ENCODE assay signal across 1 cellular context in the genomic region with DNA sequence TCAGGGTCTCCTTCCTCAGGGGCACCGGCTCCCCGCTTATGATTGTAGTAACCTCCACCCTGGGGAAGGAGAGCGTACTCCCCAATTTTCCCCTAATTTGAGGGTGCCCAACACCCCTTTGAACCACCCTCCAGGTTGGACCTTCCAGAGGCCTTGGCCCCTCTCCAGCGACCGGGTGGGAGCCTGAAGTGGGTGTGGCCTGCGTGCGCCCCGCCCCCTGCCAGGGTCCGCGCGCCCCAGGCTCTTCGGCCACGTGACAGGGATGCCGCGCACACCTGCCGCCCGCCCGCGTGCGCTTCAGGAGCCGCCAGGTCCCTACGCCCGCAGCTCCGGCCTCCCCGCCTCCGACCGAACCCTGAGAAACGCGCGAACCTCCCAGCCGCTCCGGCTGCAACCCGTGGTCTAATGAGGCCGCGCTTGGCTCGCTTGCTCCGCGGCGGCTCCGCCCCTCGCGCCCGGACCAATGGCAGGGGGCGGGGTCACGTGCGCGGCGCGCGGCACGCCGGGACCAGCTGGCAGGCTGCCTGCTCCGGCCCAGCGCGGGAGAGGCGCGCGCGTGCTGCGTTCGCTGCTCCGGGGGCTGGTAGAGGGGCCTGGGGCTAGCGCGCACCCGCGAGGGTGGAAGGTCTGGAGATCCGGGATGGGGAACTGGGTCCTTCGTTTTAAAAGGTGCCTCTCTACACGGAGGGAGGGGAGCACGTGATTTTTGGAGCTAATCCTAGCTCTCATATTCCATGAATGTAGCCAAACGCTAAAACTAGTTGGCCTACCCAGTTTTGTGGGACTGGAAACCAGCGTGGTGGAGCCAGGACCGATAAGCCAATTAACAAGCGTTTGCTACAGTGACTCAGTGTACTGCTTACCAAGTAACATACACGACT.
A peak's percentile ranks its signal among the peaks of the same experiment; 100 is the strongest.
TF ChIP-seq lines count a peak whose summit lies in the region.

A gene (minus strand): TSS at position 404 of the 881 bp plus-strand sequence. CDS start 618 bp downstream, outside the sequence.

TF ChIP-seq in K562, 482 proteins besides CTCF, POLR2A, EP300 and RAD21 (continued from another document and continues in another):
- TF ChIP-seq, protein P1, sequence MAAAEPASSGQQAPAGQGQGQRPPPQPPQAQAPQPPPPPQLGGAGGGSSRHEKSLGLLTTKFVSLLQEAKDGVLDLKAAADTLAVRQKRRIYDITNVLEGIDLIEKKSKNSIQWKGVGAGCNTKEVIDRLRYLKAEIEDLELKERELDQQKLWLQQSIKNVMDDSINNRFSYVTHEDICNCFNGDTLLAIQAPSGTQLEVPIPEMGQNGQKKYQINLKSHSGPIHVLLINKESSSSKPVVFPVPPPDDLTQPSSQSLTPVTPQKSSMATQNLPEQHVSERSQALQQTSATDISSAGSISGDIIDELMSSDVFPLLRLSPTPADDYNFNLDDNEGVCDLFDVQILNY (CRISPR knock-in tag; IDR thresholded peaks at IDR 0.05), result 0 out of 2 replicates have a peak, but pooled peaks have one; percentile 18
- TF ChIP-seq, protein P2, sequence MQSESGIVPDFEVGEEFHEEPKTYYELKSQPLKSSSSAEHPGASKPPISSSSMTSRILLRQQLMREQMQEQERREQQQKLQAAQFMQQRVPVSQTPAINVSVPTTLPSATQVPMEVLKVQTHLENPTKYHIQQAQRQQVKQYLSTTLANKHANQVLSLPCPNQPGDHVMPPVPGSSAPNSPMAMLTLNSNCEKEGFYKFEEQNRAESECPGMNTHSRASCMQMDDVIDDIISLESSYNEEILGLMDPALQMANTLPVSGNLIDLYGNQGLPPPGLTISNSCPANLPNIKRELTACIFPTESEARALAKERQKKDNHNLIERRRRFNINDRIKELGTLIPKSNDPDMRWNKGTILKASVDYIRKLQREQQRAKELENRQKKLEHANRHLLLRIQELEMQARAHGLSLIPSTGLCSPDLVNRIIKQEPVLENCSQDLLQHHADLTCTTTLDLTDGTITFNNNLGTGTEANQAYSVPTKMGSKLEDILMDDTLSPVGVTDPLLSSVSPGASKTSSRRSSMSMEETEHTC (IDR thresholded peaks at IDR 0.05), result peak; percentile 52; the same call in 1 of the 2 replicates
- TF ChIP-seq SAP30 (IDR thresholded peaks at IDR 0.05; ENCODE audit: borderline replicate concordance, insufficient read depth, low read depth, low read length, poor library complexity, severe bottlenecking) (peak; percentile 68), MBD2 (IDR thresholded peaks at IDR 0.05; ENCODE audit: borderline replicate concordance, low read depth) (no peak), SMAD4 (CRISPR knock-in tag; conservative IDR thresholded peaks at IDR 0.05) (peak; percentile 87), CCNT2 (IDR thresholded peaks at IDR 0.05; ENCODE audit: borderline replicate concordance, extremely low read depth, insufficient read length, low read depth, low read length) (peak; percentile 83), EP400 (IDR thresholded peaks at IDR 0.05) (peak; percentile 70; the same call in 1 of the 2 replicates), CREM (IDR thresholded peaks at IDR 0.05; ENCODE audit: low read depth) (peak; percentile 5; the same call in 1 of the 2 replicates), CHD2 (IDR thresholded peaks at IDR 0.05; ENCODE audit: low read depth, low read length) (no peak), ZNF165 (CRISPR knock-in tag; IDR thresholded peaks at IDR 0.05; ENCODE audit: borderline replicate concordance) (no peak), ATF1 (CRISPR knock-in tag; IDR thresholded peaks at IDR 0.05) (no peak), ATF1 (tag; IDR thresholded peaks at IDR 0.05) (peak; percentile 49), HDAC8 (tag; IDR thresholded peaks at IDR 0.05) (0 out of 2 replicates have a peak, but pooled peaks have one; percentile 73), FIP1L1 (IDR thresholded peaks at IDR 0.05; ENCODE audit: low read depth, low read length, poor library complexity, severe bottlenecking) (peak; percentile 87), HIVEP1 (CRISPR knock-in tag; IDR thresholded peaks at IDR 0.05) (no peak), KAT7 (CRISPR knock-in tag; IDR thresholded peaks at IDR 0.05; ENCODE audit: borderline replicate concordance) (peak; percentile 81; the same call in 1 of the 2 replicates), YY1 (IDR thresholded peaks at IDR 0.05; ENCODE audit: borderline replicate concordance in 1 of 3, control insufficient read depth in 1 of 3, extremely low read depth in 1 of 3, insufficient read depth in 3 of 3, insufficient read length in 1 of 3, insufficient replicate concordance in 2 of 3, low read depth in 1 of 3, low read length in 2 of 3) (peak in 1 of 3 experiments; percentile 61), PRMT5 (CRISPR knock-in tag; IDR thresholded peaks at IDR 0.05) (no peak), ZNF143 (CRISPR knock-in tag; IDR thresholded peaks at IDR 0.05) (peak; percentile 77), POLR3A (IDR thresholded peaks at IDR 0.05; ENCODE audit: borderline replicate concordance, extremely low read depth, insufficient read depth, insufficient read length) (no peak), MIER1 (IDR thresholded peaks at IDR 0.05; ENCODE audit: low read depth) (no peak), PHF8 (IDR thresholded peaks at IDR 0.05; ENCODE audit: borderline replicate concordance, low read length) (peak; percentile 74; the same call in 1 of the 2 replicates), U2AF1 (optimal IDR thresholded peaks at IDR 0.05; ENCODE audit: low read depth, low read length) (peak; percentile 31)
- TF ChIP-seq, protein P3, sequence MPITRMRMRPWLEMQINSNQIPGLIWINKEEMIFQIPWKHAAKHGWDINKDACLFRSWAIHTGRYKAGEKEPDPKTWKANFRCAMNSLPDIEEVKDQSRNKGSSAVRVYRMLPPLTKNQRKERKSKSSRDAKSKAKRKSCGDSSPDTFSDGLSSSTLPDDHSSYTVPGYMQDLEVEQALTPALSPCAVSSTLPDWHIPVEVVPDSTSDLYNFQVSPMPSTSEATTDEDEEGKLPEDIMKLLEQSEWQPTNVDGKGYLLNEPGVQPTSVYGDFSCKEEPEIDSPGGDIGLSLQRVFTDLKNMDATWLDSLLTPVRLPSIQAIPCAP (CRISPR knock-in tag; IDR thresholded peaks at IDR 0.05; ENCODE audit: borderline replicate concordance), result 0 out of 2 replicates have a peak, but pooled peaks have one; percentile 23
- TF ChIP-seq, protein P4, sequence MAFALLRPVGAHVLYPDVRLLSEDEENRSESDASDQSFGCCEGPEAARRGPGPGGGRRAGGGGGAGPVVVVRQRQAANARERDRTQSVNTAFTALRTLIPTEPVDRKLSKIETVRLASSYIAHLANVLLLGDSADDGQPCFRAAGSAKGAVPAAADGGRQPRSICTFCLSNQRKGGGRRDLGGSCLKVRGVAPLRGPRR (CRISPR knock-in tag; IDR thresholded peaks at IDR 0.05), result no peak
- TF ChIP-seq, protein P5, sequence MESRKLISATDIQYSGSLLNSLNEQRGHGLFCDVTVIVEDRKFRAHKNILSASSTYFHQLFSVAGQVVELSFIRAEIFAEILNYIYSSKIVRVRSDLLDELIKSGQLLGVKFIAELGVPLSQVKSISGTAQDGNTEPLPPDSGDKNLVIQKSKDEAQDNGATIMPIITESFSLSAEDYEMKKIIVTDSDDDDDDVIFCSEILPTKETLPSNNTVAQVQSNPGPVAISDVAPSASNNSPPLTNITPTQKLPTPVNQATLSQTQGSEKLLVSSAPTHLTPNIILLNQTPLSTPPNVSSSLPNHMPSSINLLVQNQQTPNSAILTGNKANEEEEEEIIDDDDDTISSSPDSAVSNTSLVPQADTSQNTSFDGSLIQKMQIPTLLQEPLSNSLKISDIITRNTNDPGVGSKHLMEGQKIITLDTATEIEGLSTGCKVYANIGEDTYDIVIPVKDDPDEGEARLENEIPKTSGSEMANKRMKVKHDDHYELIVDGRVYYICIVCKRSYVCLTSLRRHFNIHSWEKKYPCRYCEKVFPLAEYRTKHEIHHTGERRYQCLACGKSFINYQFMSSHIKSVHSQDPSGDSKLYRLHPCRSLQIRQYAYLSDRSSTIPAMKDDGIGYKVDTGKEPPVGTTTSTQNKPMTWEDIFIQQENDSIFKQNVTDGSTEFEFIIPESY (CRISPR knock-in tag; IDR thresholded peaks at IDR 0.05), result peak; percentile 90
- TF ChIP-seq, protein P6, sequence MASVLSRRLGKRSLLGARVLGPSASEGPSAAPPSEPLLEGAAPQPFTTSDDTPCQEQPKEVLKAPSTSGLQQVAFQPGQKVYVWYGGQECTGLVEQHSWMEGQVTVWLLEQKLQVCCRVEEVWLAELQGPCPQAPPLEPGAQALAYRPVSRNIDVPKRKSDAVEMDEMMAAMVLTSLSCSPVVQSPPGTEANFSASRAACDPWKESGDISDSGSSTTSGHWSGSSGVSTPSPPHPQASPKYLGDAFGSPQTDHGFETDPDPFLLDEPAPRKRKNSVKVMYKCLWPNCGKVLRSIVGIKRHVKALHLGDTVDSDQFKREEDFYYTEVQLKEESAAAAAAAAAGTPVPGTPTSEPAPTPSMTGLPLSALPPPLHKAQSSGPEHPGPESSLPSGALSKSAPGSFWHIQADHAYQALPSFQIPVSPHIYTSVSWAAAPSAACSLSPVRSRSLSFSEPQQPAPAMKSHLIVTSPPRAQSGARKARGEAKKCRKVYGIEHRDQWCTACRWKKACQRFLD (CRISPR knock-in tag; IDR thresholded peaks at IDR 0.05), result peak; percentile 89
- TF ChIP-seq, protein P7, sequence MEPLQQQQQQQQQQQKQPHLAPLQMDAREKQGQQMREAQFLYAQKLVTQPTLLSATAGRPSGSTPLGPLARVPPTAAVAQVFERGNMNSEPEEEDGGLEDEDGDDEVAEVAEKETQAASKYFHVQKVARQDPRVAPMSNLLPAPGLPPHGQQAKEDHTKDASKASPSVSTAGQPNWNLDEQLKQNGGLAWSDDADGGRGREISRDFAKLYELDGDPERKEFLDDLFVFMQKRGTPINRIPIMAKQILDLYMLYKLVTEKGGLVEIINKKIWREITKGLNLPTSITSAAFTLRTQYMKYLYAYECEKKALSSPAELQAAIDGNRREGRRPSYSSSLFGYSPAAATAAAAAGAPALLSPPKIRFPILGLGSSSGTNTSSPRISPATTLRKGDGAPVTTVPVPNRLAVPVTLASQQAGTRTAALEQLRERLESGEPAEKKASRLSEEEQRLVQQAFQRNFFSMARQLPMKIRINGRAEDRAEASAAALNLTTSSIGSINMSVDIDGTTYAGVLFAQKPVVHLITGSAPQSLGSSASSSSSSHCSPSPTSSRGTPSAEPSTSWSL (CRISPR knock-in tag; IDR thresholded peaks at IDR 0.05; ENCODE audit: borderline replicate concordance), result no peak
- TF ChIP-seq, protein P8, sequence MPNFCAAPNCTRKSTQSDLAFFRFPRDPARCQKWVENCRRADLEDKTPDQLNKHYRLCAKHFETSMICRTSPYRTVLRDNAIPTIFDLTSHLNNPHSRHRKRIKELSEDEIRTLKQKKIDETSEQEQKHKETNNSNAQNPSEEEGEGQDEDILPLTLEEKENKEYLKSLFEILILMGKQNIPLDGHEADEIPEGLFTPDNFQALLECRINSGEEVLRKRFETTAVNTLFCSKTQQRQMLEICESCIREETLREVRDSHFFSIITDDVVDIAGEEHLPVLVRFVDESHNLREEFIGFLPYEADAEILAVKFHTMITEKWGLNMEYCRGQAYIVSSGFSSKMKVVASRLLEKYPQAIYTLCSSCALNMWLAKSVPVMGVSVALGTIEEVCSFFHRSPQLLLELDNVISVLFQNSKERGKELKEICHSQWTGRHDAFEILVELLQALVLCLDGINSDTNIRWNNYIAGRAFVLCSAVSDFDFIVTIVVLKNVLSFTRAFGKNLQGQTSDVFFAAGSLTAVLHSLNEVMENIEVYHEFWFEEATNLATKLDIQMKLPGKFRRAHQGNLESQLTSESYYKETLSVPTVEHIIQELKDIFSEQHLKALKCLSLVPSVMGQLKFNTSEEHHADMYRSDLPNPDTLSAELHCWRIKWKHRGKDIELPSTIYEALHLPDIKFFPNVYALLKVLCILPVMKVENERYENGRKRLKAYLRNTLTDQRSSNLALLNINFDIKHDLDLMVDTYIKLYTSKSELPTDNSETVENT (CRISPR knock-in tag; IDR thresholded peaks at IDR 0.05), result peak; percentile 51; the same call in 1 of the 2 replicates
- TF ChIP-seq, protein P9, sequence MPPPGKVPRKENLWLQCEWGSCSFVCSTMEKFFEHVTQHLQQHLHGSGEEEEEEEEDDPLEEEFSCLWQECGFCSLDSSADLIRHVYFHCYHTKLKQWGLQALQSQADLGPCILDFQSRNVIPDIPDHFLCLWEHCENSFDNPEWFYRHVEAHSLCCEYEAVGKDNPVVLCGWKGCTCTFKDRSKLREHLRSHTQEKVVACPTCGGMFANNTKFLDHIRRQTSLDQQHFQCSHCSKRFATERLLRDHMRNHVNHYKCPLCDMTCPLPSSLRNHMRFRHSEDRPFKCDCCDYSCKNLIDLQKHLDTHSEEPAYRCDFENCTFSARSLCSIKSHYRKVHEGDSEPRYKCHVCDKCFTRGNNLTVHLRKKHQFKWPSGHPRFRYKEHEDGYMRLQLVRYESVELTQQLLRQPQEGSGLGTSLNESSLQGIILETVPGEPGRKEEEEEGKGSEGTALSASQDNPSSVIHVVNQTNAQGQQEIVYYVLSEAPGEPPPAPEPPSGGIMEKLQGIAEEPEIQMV (tag; conservative IDR thresholded peaks at IDR 0.05; ENCODE audit: low read depth), result no peak
- TF ChIP-seq, protein P10, sequence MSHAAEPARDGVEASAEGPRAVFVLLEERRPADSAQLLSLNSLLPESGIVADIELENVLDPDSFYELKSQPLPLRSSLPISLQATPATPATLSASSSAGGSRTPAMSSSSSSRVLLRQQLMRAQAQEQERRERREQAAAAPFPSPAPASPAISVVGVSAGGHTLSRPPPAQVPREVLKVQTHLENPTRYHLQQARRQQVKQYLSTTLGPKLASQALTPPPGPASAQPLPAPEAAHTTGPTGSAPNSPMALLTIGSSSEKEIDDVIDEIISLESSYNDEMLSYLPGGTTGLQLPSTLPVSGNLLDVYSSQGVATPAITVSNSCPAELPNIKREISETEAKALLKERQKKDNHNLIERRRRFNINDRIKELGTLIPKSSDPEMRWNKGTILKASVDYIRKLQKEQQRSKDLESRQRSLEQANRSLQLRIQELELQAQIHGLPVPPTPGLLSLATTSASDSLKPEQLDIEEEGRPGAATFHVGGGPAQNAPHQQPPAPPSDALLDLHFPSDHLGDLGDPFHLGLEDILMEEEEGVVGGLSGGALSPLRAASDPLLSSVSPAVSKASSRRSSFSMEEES (CRISPR knock-in tag; IDR thresholded peaks at IDR 0.05), result peak; percentile 93
- TF ChIP-seq, protein P11, sequence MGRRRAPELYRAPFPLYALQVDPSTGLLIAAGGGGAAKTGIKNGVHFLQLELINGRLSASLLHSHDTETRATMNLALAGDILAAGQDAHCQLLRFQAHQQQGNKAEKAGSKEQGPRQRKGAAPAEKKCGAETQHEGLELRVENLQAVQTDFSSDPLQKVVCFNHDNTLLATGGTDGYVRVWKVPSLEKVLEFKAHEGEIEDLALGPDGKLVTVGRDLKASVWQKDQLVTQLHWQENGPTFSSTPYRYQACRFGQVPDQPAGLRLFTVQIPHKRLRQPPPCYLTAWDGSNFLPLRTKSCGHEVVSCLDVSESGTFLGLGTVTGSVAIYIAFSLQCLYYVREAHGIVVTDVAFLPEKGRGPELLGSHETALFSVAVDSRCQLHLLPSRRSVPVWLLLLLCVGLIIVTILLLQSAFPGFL (CRISPR knock-in tag; IDR thresholded peaks at IDR 0.05), result no peak
